In the genomic region with DNA sequence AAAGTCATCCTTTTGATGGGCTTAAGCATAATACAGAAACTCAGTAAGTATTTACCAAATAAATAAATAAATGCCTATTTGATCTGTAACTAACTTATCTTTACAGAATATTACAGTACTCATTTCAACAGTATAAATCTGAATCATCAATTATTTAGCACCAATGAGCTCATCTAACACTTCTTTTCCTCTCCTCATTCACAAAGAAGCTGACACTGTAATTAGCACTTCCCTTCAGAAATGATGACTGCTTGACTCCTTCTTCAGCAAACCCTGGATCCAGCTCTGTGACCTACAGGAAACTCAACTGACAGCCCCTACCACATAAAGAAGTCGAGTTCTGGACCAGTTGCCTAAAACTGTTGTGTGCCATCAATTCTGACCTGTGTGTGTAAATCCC, we compare ENCODE assay signal across 34 cellular contexts.
DNase-seq lines count a peak whose midpoint lies in the region; ATAC-seq, FAIRE-seq and TF ChIP-seq lines count a peak whose summit lies in the region.
"Had no signal": no experiment of that assay in that cellular context is flagged by ENCODE, and none has a peak within 500 bp of the region (broad histone marks: within the 10 kb centered on the region; RNA-seq: fewer than 3 reads in every experiment).

No MANE protein-coding gene starts in this region.

- no peak overlapping the region for H4K91ac ChIP-seq in H1 (replicated peaks; ENCODE audit: insufficient read length, low read length)

- H4K20me1 ChIP-seq in HepG2 (ENCODE audit: insufficient read depth, low read length), result no peaks in the 10 kb centered on the region
- peaks cover 0 to 1% of the 10 kb centered on the region in 2 experiments for H4K20me1 ChIP-seq in H1 (replicated peaks in 1 of 2; ENCODE audit: control insufficient read depth in 1 of 2, insufficient read depth in 2 of 2, low read length in 2 of 2)

- TF ChIP-seq RAD21 in HepG2 (CRISPR knock-in tag; IDR thresholded peaks at IDR 0.05) (no peak), H1 (IDR thresholded peaks at IDR 0.05 in 1 of 2, conservative IDR thresholded peaks at IDR 0.05 in 1 of 2; ENCODE audit: low read depth in 2 of 2, low read length in 2 of 2) (no peak)

- H3K18ac ChIP-seq in H1 (ENCODE audit: extremely low read depth, low read length), result 0 out of 2 replicates have a peak overlapping the region, but pooled peaks have one; percentile 9

- H2BK20ac ChIP-seq in H1 (ENCODE audit: low read length), result no peak overlapping the region

- H3K4me2 ChIP-seq in HepG2 (ENCODE audit: low read depth, low read length) (no peak overlapping the region), H1 (ENCODE audit: insufficient read depth in 1 of 2, low read depth in 2 of 2, low read length in 2 of 2) (no peak overlapping the region)
- H3K4me2 ChIP-seq: SK-N-SH had no signal

- H2BK12ac ChIP-seq in H1 (ENCODE audit: low read depth, low read length), result no peak overlapping the region

- H3K9ac ChIP-seq in HepG2 (ENCODE audit: insufficient read depth, low read depth, low read length) (no peak overlapping the region), H1 (replicated peaks in 1 of 4; ENCODE audit: extremely low read depth in 1 of 4, low read depth in 3 of 4, low read length in 3 of 4) (no peak overlapping the region)
- H3K9ac ChIP-seq: SK-N-SH had no signal

- FAIRE-seq in HepG2 (lab: Jason Lieb, UNC) (no peak), H1 (lab: Jason Lieb, UNC) (no peak)
- FAIRE-seq: astrocyte had no signal

- H2BK120ac ChIP-seq in H1 (replicated peaks; ENCODE audit: low read depth, low read length), result no peak overlapping the region

- no peak overlapping the region for H2AFZ ChIP-seq in HepG2 (ENCODE audit: low read length)
- no peak overlapping the region for H2AFZ ChIP-seq in H1 (ENCODE audit: low read length)

- no peak for DNase-seq in HepG2 (ENCODE audit: low spot score)
- DNase-seq in right lobe of liver, result no peak
- DNase-seq in NCI-H146 treated with DMSO at 0.1 percent for 48 hours (lab: John Stamatoyannopoulos, UW; ENCODE audit: unreplicated experiment), result peak; percentile 2
- DNase-seq in H1 (ENCODE audit: low read depth in 1 of 2, low spot score in 2 of 2), result no peak
- no peak for DNase-seq in type B pancreatic cell (ENCODE audit: extremely low spot score, unreplicated experiment)
- DNase-seq in GM10266 (ENCODE audit: extremely low spot score), result no peak
- no peak for DNase-seq in RKO (ENCODE audit: low spot score)
- DNase-seq: activated CD4-positive, CD25-positive, alpha-beta regulatory T cell; activated CD8-positive, alpha-beta memory T cell treated with anti-CD3 and anti-CD28 coated beads for 24 hours; activated effector memory CD4-positive, alpha-beta T cell treated with anti-CD3 and anti-CD28 coated beads, Interleukin-2, amount 50 U/mL, for 16 hours; activated naive CD8-positive, alpha-beta T cell treated with anti-CD3 and anti-CD28 coated beads, Interleukin-2, amount 10 ng/mL, durations not matched to agents 7 days and 5 days; activated T-cell treated with anti-CD3 and anti-CD28 coated beads, Interleukin-2, amount 50 U/mL, for 1 hour; Calu3; caudate nucleus; DMS79 treated with DMSO at 0.1 percent for 48 hours; esophagus squamous epithelium; foreskin keratinocyte; GDM1; heart left ventricle; IMR-90; midbrain; naive B cell; NCI-H1436 treated with DMSO at 0.1 percent for 48 hours; NCI-H2107; NK-92 treated with Interleukin-12 subunit alpha and Interleukin-12 subunit beta, amount 100 ng/mL, for 24 hours; occipital lobe; PC-3; SK-N-SH; stimulated activated CD4-positive, alpha-beta T cell treated with anti-CD3 and anti-CD28 coated beads, Interleukin-4, amount 100 ng/mL, for 1 hour; upper lobe of left lung had no signal

- peaks cover 4% of the 10 kb centered on the region for H3K9me3 Mint-ChIP-seq in type B pancreatic cell
- H3K9me3 Mint-ChIP-seq: activated naive CD8-positive, alpha-beta T cell treated with anti-CD3 and anti-CD28 coated beads, Interleukin-2, amount 10 ng/mL, durations not matched to agents 7 days and 5 days; naive B cell; T-helper 1 cell treated with Interleukin-12 subunit alpha and Interleukin-12 subunit beta and Interleukin-4 antibody, amounts not matched to agents 30 μg/mL and 1 μg/mL, for 36 hours had no signal

- H3K4me3 ChIP-seq in HepG2 (replicated peaks in 1 of 3; ENCODE audit: insufficient read depth in 1 of 3, low read depth in 2 of 3, low read length in 3 of 3), result no peak overlapping the region
- H3K4me3 ChIP-seq in right lobe of liver, result no peak overlapping the region
- no peak overlapping the region for H3K4me3 ChIP-seq in H1 (ENCODE audit: extremely low read depth in 1 of 4, insufficient read depth in 2 of 4, low read depth in 3 of 4, low read length in 4 of 4)
- H3K4me3 ChIP-seq: esophagus squamous epithelium, heart left ventricle, prostate gland, upper lobe of left lung had no signal

- intact Hi-C loops in HepG2 (cut with micrococcal nuclease; ENCODE audit: unreplicated experiment), result no loop called here
- intact Hi-C loops in right lobe of liver (cut with DNase I), result no loop called here

- peaks cover 11% of the 10 kb centered on the region for H3K36me3 Mint-ChIP-seq in type B pancreatic cell

- H3K23ac ChIP-seq in H1 (ENCODE audit: insufficient read length), result no peak overlapping the region

- no peak for ATAC-seq in HepG2
- no peak for ATAC-seq in right lobe of liver
- ATAC-seq: foreskin keratinocyte, PC-3, Right ventricle myocardium inferior had no signal

- H3K36me3 ChIP-seq in HepG2 (replicated peaks in 1 of 2; ENCODE audit: control insufficient read depth in 1 of 2, insufficient read depth in 2 of 2, low read length in 2 of 2) (peaks cover 2 to 21% of the 10 kb centered on the region in 2 experiments; a peak in 4 of 5 replicates), right lobe of liver (no peaks in the 10 kb centered on the region), H1 (ENCODE audit: control insufficient read depth in 2 of 4, insufficient read depth in 4 of 4, low read length in 3 of 4) (no peaks in the 10 kb centered on the region)
- H3K36me3 ChIP-seq: esophagus squamous epithelium, prostate gland had no signal

- no peak overlapping the region for H2BK5ac ChIP-seq in H1 (ENCODE audit: low read depth, low read length)

- POLR2A ChIA-PET in HepG2 (lab: Yijun Ruan, JAX) (no interaction called here), H1 (lab: Charles Lee; ENCODE audit: partially characterized antibody) (no interaction called here)

- H3K79me2 ChIP-seq in HepG2 (ENCODE audit: insufficient read depth, low read length) (peaks cover 45% of the 10 kb centered on the region), H1 (ENCODE audit: control insufficient read depth in 1 of 2, insufficient read depth in 2 of 2, low read length in 2 of 2) (no peaks in the 10 kb centered on the region)

- CTCF ChIA-PET in HepG2 (lab: Yijun Ruan, JAX; ENCODE audit: low intra/inter-chr PET ratio, low total read pairs), result no interaction called here
- CTCF ChIA-PET in H1 (lab: Charles Lee; ENCODE audit: partially characterized antibody), result interaction anchor here (0.7 kb wide), 1 partner anchor 158 kb away, joined by 3 read pairs; no protein-coding TSS in a partner anchor

- in situ Hi-C loops in HepG2 (cut with HindIII; ENCODE audit: extremely low pct_ligation_motif_present, low pct_unique_long_range_greater_than_20kb), result no loop called here

- no peak overlapping the region for H3K4ac ChIP-seq in H1 (replicated peaks; ENCODE audit: insufficient read length, low read depth, low read length)

- no peak for TF ChIP-seq POLR2A in HepG2 (IDR thresholded peaks at IDR 0.05; ENCODE audit: insufficient read depth in 1 of 2, low read depth in 2 of 2, low read length in 2 of 2)
- no peak for TF ChIP-seq POLR2A in right lobe of liver (IDR thresholded peaks at IDR 0.05)
- TF ChIP-seq POLR2A in H1 (IDR thresholded peaks at IDR 0.05; ENCODE audit: control extremely low read depth in 1 of 2, low read depth in 2 of 2, low read length in 2 of 2), result no peak

- H2AK5ac ChIP-seq in H1 (ENCODE audit: low read depth, low read length), result no peak overlapping the region

- H3K79me1 ChIP-seq in H1 (ENCODE audit: low read depth, low read length), result peaks cover 2% of the 10 kb centered on the region; the same call in 1 of the 2 replicates

- TF ChIP-seq EP300 in HepG2 (IDR thresholded peaks at IDR 0.05; ENCODE audit: low read depth in 2 of 2, low read length in 2 of 2) (no peak), HepG2 (CRISPR knock-in tag; IDR thresholded peaks at IDR 0.05; ENCODE audit: borderline replicate concordance) (no peak), H1 (IDR thresholded peaks at IDR 0.05; ENCODE audit: borderline replicate concordance in 1 of 2, low read depth in 2 of 2, low read length in 2 of 2) (no peak)

- 100% methylated on average over 1 of the region's 1 CpG for WGBS in HepG2 (ENCODE audit: low lambda C conversion rate)
- 35% methylated on average over 1 of the region's 1 CpG for WGBS in right lobe of liver (ENCODE audit: insufficient coverage, low coverage, low lambda C conversion rate, missing lambda C conversion rate)
- WGBS in H1 (ENCODE audit: extremely low coverage in 1 of 2, insufficient coverage in 1 of 2, insufficient read length in 1 of 2, insufficient replicate concordance in 2 of 2, low coverage in 1 of 2, low lambda C conversion rate in 2 of 2, missing lambda C conversion rate in 1 of 2), 2 experiments, result 87% methylated on average over 1 of the region's 1 CpG; no CpG with 5 or more reads in 1 of the 2 experiments

- no peaks in the 10 kb centered on the region for H3K23me2 ChIP-seq in H1 (ENCODE audit: low read depth, low read length)

- H4K5ac ChIP-seq in H1 (ENCODE audit: insufficient read length, low read depth, low read length), result no peak overlapping the region

- no peaks in the 10 kb centered on the region for H3K27me3 Mint-ChIP-seq in type B pancreatic cell
- H3K27me3 Mint-ChIP-seq: activated naive CD8-positive, alpha-beta T cell treated with anti-CD3 and anti-CD28 coated beads, Interleukin-2, amount 10 ng/mL, durations not matched to agents 7 days and 5 days; naive B cell had no signal

- H4K8ac ChIP-seq in H1 (ENCODE audit: extremely low read depth, insufficient read depth, low read length), result no peak overlapping the region

- H2BK15ac ChIP-seq in H1 (ENCODE audit: low read length), result no peak overlapping the region

- H3K56ac ChIP-seq in H1 (replicated peaks; ENCODE audit: insufficient read length, low read depth, low read length), result no peak overlapping the region

- H3K14ac ChIP-seq in H1 (ENCODE audit: insufficient read length), result no peak overlapping the region

- BruUV-seq in HepG2 (replicated peaks; lab: Mats Ljungman, UMichigan), result no TSS peak

- no peak overlapping the region for H3K27ac Mint-ChIP-seq in type B pancreatic cell
- H3K27ac Mint-ChIP-seq: activated naive CD8-positive, alpha-beta T cell treated with anti-CD3 and anti-CD28 coated beads, Interleukin-2, amount 10 ng/mL, durations not matched to agents 7 days and 5 days; T-helper 1 cell treated with Interleukin-12 subunit alpha and Interleukin-12 subunit beta and Interleukin-4 antibody, amounts not matched to agents 30 μg/mL and 1 μg/mL, for 36 hours had no signal

- H3K27me3 ChIP-seq in HepG2 (ENCODE audit: control insufficient read depth in 1 of 2, insufficient read depth in 2 of 2, low read length in 2 of 2) (no peaks in the 10 kb centered on the region), right lobe of liver (no peaks in the 10 kb centered on the region), H1 (replicated peaks in 1 of 4; ENCODE audit: control insufficient read depth in 3 of 4, extremely low read depth in 1 of 4, insufficient read depth in 3 of 4, low read length in 3 of 4) (no peaks in the 10 kb centered on the region)
- H3K27me3 ChIP-seq: esophagus squamous epithelium, foreskin keratinocyte, heart left ventricle, upper lobe of left lung had no signal

- H3K4me1 ChIP-seq in HepG2 (ENCODE audit: insufficient read depth, low read length) (peaks cover 65% of the 10 kb centered on the region), right lobe of liver (no peaks in the 10 kb centered on the region), H1 (replicated peaks in 1 of 4; ENCODE audit: control insufficient read depth in 3 of 4, insufficient read depth in 4 of 4, low read length in 3 of 4) (peaks cover 0 to 15% (median 6%) of the 10 kb centered on the region in 4 experiments; a peak in 5 of 7 replicates)

- H3K9me3 ChIP-seq in HepG2 (ENCODE audit: low read length) (no peaks in the 10 kb centered on the region), right lobe of liver (no peaks in the 10 kb centered on the region), H1 (ENCODE audit: insufficient read depth in 2 of 2, low read depth in 1 of 2, low read length in 1 of 2) (no peaks in the 10 kb centered on the region)
- H3K9me3 ChIP-seq: esophagus squamous epithelium, heart left ventricle, prostate gland, SK-N-SH, upper lobe of left lung had no signal

- H3K4me3 Mint-ChIP-seq in type B pancreatic cell, result peak overlapping the region; percentile 13
- H3K4me3 Mint-ChIP-seq: activated naive CD8-positive, alpha-beta T cell treated with anti-CD3 and anti-CD28 coated beads, Interleukin-2, amount 10 ng/mL, durations not matched to agents 7 days and 5 days; naive B cell; T-helper 1 cell treated with Interleukin-12 subunit alpha and Interleukin-12 subunit beta and Interleukin-4 antibody, amounts not matched to agents 30 μg/mL and 1 μg/mL, for 36 hours had no signal

- H3K27ac ChIP-seq in HepG2 (ENCODE audit: extremely low read length, insufficient read depth, low read length) (peak overlapping the region; percentile 88), right lobe of liver (no peak overlapping the region), H1 (ENCODE audit: low read depth, low read length) (no peak overlapping the region)
- H3K27ac ChIP-seq: esophagus squamous epithelium, foreskin keratinocyte, heart left ventricle, upper lobe of left lung had no signal

- peaks cover 31% of the 10 kb centered on the region for H3K4me1 Mint-ChIP-seq in type B pancreatic cell (ENCODE audit: unreplicated experiment)

- TF ChIP-seq CTCF in HepG2 (CRISPR knock-in tag; IDR thresholded peaks at IDR 0.05) (no peak), right lobe of liver (IDR thresholded peaks at IDR 0.05) (no peak), H1 (IDR thresholded peaks at IDR 0.05; ENCODE audit: control extremely low read depth in 1 of 3, insufficient read depth in 1 of 3, low read depth in 1 of 3, low read length in 3 of 3) (no peak), type B pancreatic cell (conservative IDR thresholded peaks at IDR 0.05) (no peak), GM10266 (IDR thresholded peaks at IDR 0.05; ENCODE audit: control insufficient read depth, insufficient read depth, low read depth, missing control alignments) (no peak)
